ENCODE assay signal across 33 cellular contexts in genomic region chr18:36326771-36327170, GRCh38. TPM values are rescaled to one million over a fixed set of nuclear protein-coding genes. Genes with fewer than 3 reads are reported as not detected.
"Had no signal": no experiment of that assay in that cellular context is flagged by ENCODE, and none has a peak within 500 bp of the region (broad histone marks: within the 10 kb centered on the region; RNA-seq: fewer than 3 reads in every experiment).

No MANE protein-coding gene starts in this region.

- H3K4me3 Mint-ChIP-seq: activated CD4-positive, alpha-beta memory T cell treated with anti-CD3 and anti-CD28 coated beads, Interleukin-2, amount 10 ng/mL, durations not matched to agents 7 days and 5 days; activated CD8-positive, alpha-beta memory T cell treated with anti-CD3 and anti-CD28 coated beads, Interleukin-2, amount 10 ng/mL, durations not matched to agents 7 days and 5 days; activated naive CD4-positive, alpha-beta T cell treated with anti-CD3 and anti-CD28 coated beads, Interleukin-2, amount 10 ng/mL, durations not matched to agents 7 days and 5 days; activated naive CD8-positive, alpha-beta T cell; activated naive CD8-positive, alpha-beta T cell treated with anti-CD3 and anti-CD28 coated beads, Interleukin-2, amount 50 U/mL, for 24 hours had no signal

- DNase-seq: activated CD4-positive, alpha-beta memory T cell treated with anti-CD3 and anti-CD28 coated beads, Interleukin-2, amount 10 ng/mL, durations not matched to agents 7 days and 5 days; activated CD4-positive, alpha-beta T cell treated with anti-CD3 and anti-CD28 coated beads for 1 hour; activated CD4-positive, alpha-beta T cell treated with anti-CD3 and anti-CD28 coated beads for 48 hours; activated CD4-positive, CD25-positive, alpha-beta regulatory T cell; activated CD8-positive, alpha-beta memory T cell treated with anti-CD3 and anti-CD28 coated beads for 24 hours; activated CD8-positive, alpha-beta memory T cell treated with anti-CD3 and anti-CD28 coated beads, Interleukin-2, amount 10 ng/mL, durations not matched to agents 7 days and 5 days; activated CD8-positive, alpha-beta memory T cell treated with anti-CD3 and anti-CD28 coated beads, Interleukin-2, amount 50 U/mL, for 48 hours; activated effector memory CD4-positive, alpha-beta T cell treated with Interleukin-2 at 50 U/mL for 16 hours; activated naive CD4-positive, alpha-beta T cell treated with anti-CD3 and anti-CD28 coated beads, Interleukin-2, amount 10 ng/mL, durations not matched to agents 7 days and 5 days; activated naive CD8-positive, alpha-beta T cell treated with anti-CD3 and anti-CD28 coated beads, Interleukin-2, amount 50 U/mL, for 24 hours; activated T-cell treated with anti-CD3 and anti-CD28 coated beads, Interleukin-2, amount 50 U/mL, for 48 hours; amniotic stem cell; aorta; brain microvascular endothelial cell; Kasumi-1; KG1; MG63; NCI-H1048; NCI-H1105 treated with DMSO at 0.1 percent for 48 hours; NCI-H1436; NCI-H1694; NCI-H2029; NCI-H345; NCI-H524 treated with DMSO at 0.1 percent for 48 hours; NK-92 treated with Interleukin-12 subunit alpha and Interleukin-12 subunit beta, amount 100 ng/mL, for 24 hours; PC-3; Peyer's patch; RPMI8226; T1000; WERI-Rb-1 had no signal

- H3K36me3 ChIP-seq: brain microvascular endothelial cell, MG63, Peyer's patch, WERI-Rb-1 had no signal

- H3K4me1 Mint-ChIP-seq: activated CD4-positive, alpha-beta memory T cell treated with anti-CD3 and anti-CD28 coated beads, Interleukin-2, amount 10 ng/mL, durations not matched to agents 7 days and 5 days; activated CD8-positive, alpha-beta memory T cell treated with anti-CD3 and anti-CD28 coated beads, Interleukin-2, amount 10 ng/mL, durations not matched to agents 7 days and 5 days; activated naive CD4-positive, alpha-beta T cell treated with anti-CD3 and anti-CD28 coated beads, Interleukin-2, amount 10 ng/mL, durations not matched to agents 7 days and 5 days; activated naive CD8-positive, alpha-beta T cell treated with anti-CD3 and anti-CD28 coated beads, Interleukin-2, amount 50 U/mL, for 24 hours had no signal

- H3K27me3 ChIP-seq: brain microvascular endothelial cell, MG63, Peyer's patch had no signal

- H3K27ac Mint-ChIP-seq: activated CD4-positive, alpha-beta memory T cell treated with anti-CD3 and anti-CD28 coated beads, Interleukin-2, amount 10 ng/mL, durations not matched to agents 7 days and 5 days; activated CD8-positive, alpha-beta memory T cell treated with anti-CD3 and anti-CD28 coated beads, Interleukin-2, amount 10 ng/mL, durations not matched to agents 7 days and 5 days; activated naive CD4-positive, alpha-beta T cell treated with anti-CD3 and anti-CD28 coated beads, Interleukin-2, amount 10 ng/mL, durations not matched to agents 7 days and 5 days; activated naive CD8-positive, alpha-beta T cell; activated naive CD8-positive, alpha-beta T cell treated with anti-CD3 and anti-CD28 coated beads, Interleukin-2, amount 50 U/mL, for 24 hours had no signal

- ATAC-seq: activated CD8-positive, alpha-beta memory T cell treated with anti-CD3 and anti-CD28 coated beads, Interleukin-2, amount 10 ng/mL, durations not matched to agents 7 days and 5 days; activated naive CD8-positive, alpha-beta T cell treated with anti-CD3 and anti-CD28 coated beads, Interleukin-2, amount 50 U/mL, for 24 hours; PC-3 had no signal

- H3K27ac ChIP-seq: brain microvascular endothelial cell, Peyer's patch, WERI-Rb-1 had no signal

- H3K9me3 ChIP-seq: MG63, Peyer's patch had no signal

- H3K4me3 ChIP-seq: MG63, Peyer's patch had no signal

- H3K36me3 Mint-ChIP-seq: activated CD8-positive, alpha-beta memory T cell treated with anti-CD3 and anti-CD28 coated beads, Interleukin-2, amount 10 ng/mL, durations not matched to agents 7 days and 5 days; activated naive CD4-positive, alpha-beta T cell treated with anti-CD3 and anti-CD28 coated beads, Interleukin-2, amount 10 ng/mL, durations not matched to agents 7 days and 5 days; activated naive CD8-positive, alpha-beta T cell had no signal

- H3K9me3 Mint-ChIP-seq: activated CD4-positive, alpha-beta memory T cell treated with anti-CD3 and anti-CD28 coated beads, Interleukin-2, amount 10 ng/mL, durations not matched to agents 7 days and 5 days; activated naive CD4-positive, alpha-beta T cell treated with anti-CD3 and anti-CD28 coated beads, Interleukin-2, amount 10 ng/mL, durations not matched to agents 7 days and 5 days; activated naive CD8-positive, alpha-beta T cell treated with anti-CD3 and anti-CD28 coated beads, Interleukin-2, amount 50 U/mL, for 24 hours had no signal

RNA-seq across cellular contexts. Expression of gene FHOD3, which starts 29.3 kb away (rescaled TPM):
- total RNA-seq: activated CD4-positive, alpha-beta memory T cell treated with anti-CD3 and anti-CD28 coated beads, Interleukin-2, amount 10 ng/mL, durations not matched to agents 7 days and 5 days; activated CD8-positive, alpha-beta memory T cell treated with anti-CD3 and anti-CD28 coated beads, Interleukin-2, amount 10 ng/mL, durations not matched to agents 7 days and 5 days; T-helper 1 cell treated with Interleukin-12 subunit alpha and Interleukin-12 subunit beta and Interleukin-4 antibody, amounts not matched to agents 30 ng/mL and 1 ng/mL, for 36 hours; T-helper 2 cell treated with Interferon-gamma antibody and Interleukin-4, amounts not matched to agents 100 ng/mL and 5 ng/mL, for 36 hours had no signal
